Comparison of ENCODE assay signal across 23 cellular contexts in genomic region chr1:6416906-6417305, GRCh38. TPM values are rescaled to one million over a fixed set of nuclear protein-coding genes. Genes with fewer than 3 reads are reported as not detected.
"Had no signal": no experiment of that assay in that cellular context is flagged by ENCODE, and none has a peak within 500 bp of the region (broad histone marks: within the 10 kb centered on the region; RNA-seq: fewer than 3 reads in every experiment).

No MANE protein-coding gene starts in this region.

- H3K27ac ChIP-seq: SJCRH30 had no signal

- H3K4me3 ChIP-seq: SJCRH30 had no signal

- FAIRE-seq: HepG2, RCC 7860 had no signal

- H3K9me3 ChIP-seq: SJCRH30 had no signal

- DNase-seq: IMR-90, Karpas-422, KG1, MM.1S, NCI-H1105, NCI-H1417, NCI-H1436 treated with DMSO at 0.1 percent for 48 hours, NCI-H1694, NCI-H187 treated with DMSO at 0.1 percent for 48 hours, NCI-H2029 treated with DMSO at 0.1 percent for 48 hours, NCI-H2171 treated with DMSO at 0.1 percent for 48 hours, NCI-H2227 treated with DMSO at 0.1 percent for 48 hours, NCI-H524 treated with DMSO at 0.1 percent for 48 hours, NCI-H69, NCI-H774, RPMI8226, SHP77 treated with DMSO at 0.1 percent for 48 hours, SJCRH30 had no signal

- ATAC-seq: HepG2, Right ventricle myocardium inferior, SK-N-SH treated with all-trans-retinoic acid at 6 μM for 48 hours had no signal

- H3K36me3 ChIP-seq: SJCRH30 had no signal

RNA-seq across cellular contexts. Expression of gene HES2, which starts 2.8 kb away (rescaled TPM):
- total RNA-seq: IMR-90, Right ventricle myocardium inferior, SJCRH30 had no signal
- polyA plus RNA-seq: IMR-90 had no signal

RNA-seq across cellular contexts. Expression of gene ESPN, which starts 7.7 kb away (rescaled TPM):
- total RNA-seq: HT1080 had no signal
